ENCODE assay signal across 16 cellular contexts in the genomic region with DNA sequence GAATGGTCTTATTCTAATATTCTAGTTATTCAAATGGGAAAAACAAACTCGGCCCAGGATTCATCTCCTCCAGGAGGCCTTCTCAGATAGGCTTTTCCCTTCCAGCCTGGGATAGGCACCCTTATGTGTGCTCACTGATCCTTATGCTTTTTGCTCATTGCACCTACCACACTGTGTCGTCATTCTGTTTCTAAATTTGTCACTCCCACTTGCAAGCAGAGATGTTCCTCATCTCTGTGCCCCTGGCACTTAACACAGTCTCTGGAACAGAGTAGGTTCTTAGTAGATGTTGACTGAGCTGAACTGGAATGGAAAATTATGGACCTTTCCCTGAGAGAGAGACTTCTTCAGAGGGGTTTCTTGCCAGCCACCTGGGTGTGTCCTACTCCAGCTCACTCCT. TPM values are rescaled to one million over a fixed set of nuclear protein-coding genes. Genes with fewer than 3 reads are reported as not detected.
A peak's percentile ranks its signal among the peaks of the same experiment; 100 is the strongest.
DNase-seq lines count a peak whose midpoint lies in the region; ATAC-seq and TF ChIP-seq lines count a peak whose summit lies in the region.
"Had no signal": no experiment of that assay in that cellular context is flagged by ENCODE, and none has a peak within 500 bp of the region (broad histone marks: within the 10 kb centered on the region; RNA-seq: fewer than 3 reads in every experiment).

No MANE protein-coding gene starts in this region.

- peak in 1 of 2 donors; percentile 36 for DNase-seq in activated T-cell treated with anti-CD3 and anti-CD28 coated beads, Interleukin-2, amount 50 U/mL, for 72 hours
- no peak for DNase-seq in activated T-cell treated with anti-CD3 and anti-CD28 coated beads, Interleukin-2, amount 50 U/mL, for 1 hour
- DNase-seq in OCI-LY7 (ENCODE audit: low spot score), result no peak
- no peak for DNase-seq in central memory CD8-positive, alpha-beta T cell (ENCODE audit: low spot score in 2 of 2)
- DNase-seq in chondrocyte (ENCODE audit: low spot score), result no peak
- no peak for DNase-seq in epidermal melanocyte (ENCODE audit: insufficient read length, low spot score)
- DNase-seq: activated CD4-positive, CD25-positive, alpha-beta regulatory T cell; activated effector memory CD4-positive, alpha-beta T cell treated with anti-CD3 and anti-CD28 coated beads, Interleukin-2, amount 50 U/mL, for 16 hours; H9; hypothalamus; NCI-H1092 treated with DMSO at 0.1 percent for 48 hours; NCI-H446 treated with DMSO at 0.1 percent for 48 hours; uterus had no signal

- no peak overlapping the region for H3K4me2 ChIP-seq in OCI-LY7 (ENCODE audit: low read length)

- CTCF ChIA-PET in OCI-LY7 (lab: Charles Lee; ENCODE audit: unreplicated experiment), result interaction anchor here (1.0 kb wide), 1 partner anchor 19 kb away, joined by 3 read pairs; a partner anchor contains a TSS

- intact Hi-C loops in OCI-LY7 (cut with micrococcal nuclease; ENCODE audit: unreplicated experiment), result no loop called here

- H2AFZ ChIP-seq in OCI-LY7 (ENCODE audit: low read length), result peak overlapping the region; percentile 61; the same call in 1 of the 2 replicates

- H3K27ac ChIP-seq in OCI-LY7 (ENCODE audit: low read depth, low read length, poor library complexity, severe bottlenecking), result no peak overlapping the region
- H3K27ac ChIP-seq: uterus had no signal

- H3K4me3 Mint-ChIP-seq in activated T-cell treated with anti-CD3 and anti-CD28 coated beads, Interleukin-2, amount 50 U/mL, for 72 hours, result peak overlapping the region; percentile 79 to 93
- H3K4me3 Mint-ChIP-seq in central memory CD8-positive, alpha-beta T cell, result peak overlapping the region; percentile 67
- peak overlapping the region; percentile 69 for H3K4me3 Mint-ChIP-seq in stimulated activated naive CD8-positive, alpha-beta T cell treated with anti-CD3 and anti-CD28 coated beads, Interleukin-15, Interleukin-2, amounts not matched to agents 100 ng/mL and 50 ng/mL, for 24 hours
- H3K4me3 Mint-ChIP-seq in chondrocyte (ENCODE audit: unreplicated experiment), result no peak overlapping the region

- H3K9me3 ChIP-seq in OCI-LY7 (ENCODE audit: low read length), result no peaks in the 10 kb centered on the region
- H3K9me3 ChIP-seq: uterus had no signal

- peaks cover 12 to 18% of the 10 kb centered on the region in 2 donors for H3K36me3 Mint-ChIP-seq in activated T-cell treated with anti-CD3 and anti-CD28 coated beads, Interleukin-2, amount 50 U/mL, for 72 hours (ENCODE audit: insufficient read depth in 2 of 2)
- peaks cover 11% of the 10 kb centered on the region for H3K36me3 Mint-ChIP-seq in central memory CD8-positive, alpha-beta T cell (ENCODE audit: insufficient read depth)
- peaks cover 6% of the 10 kb centered on the region for H3K36me3 Mint-ChIP-seq in stimulated activated naive CD8-positive, alpha-beta T cell treated with anti-CD3 and anti-CD28 coated beads, Interleukin-15, Interleukin-2, amounts not matched to agents 100 ng/mL and 50 ng/mL, for 24 hours (ENCODE audit: low read depth)
- H3K36me3 Mint-ChIP-seq in chondrocyte (ENCODE audit: low read depth), result peaks cover 2% of the 10 kb centered on the region

- peak; percentile 68 to 76 for ATAC-seq in activated T-cell treated with anti-CD3 and anti-CD28 coated beads, Interleukin-2, amount 50 U/mL, for 72 hours (replicated peaks in 1 of 2)
- ATAC-seq in central memory CD8-positive, alpha-beta T cell (replicated peaks; ENCODE audit: extremely low read depth, poor library complexity, severe bottlenecking), result no peak
- ATAC-seq in HG02884 (IDR thresholded peaks at IDR 0.05; ENCODE audit: unreplicated experiment), result no peak

- H3K9me2 ChIP-seq in OCI-LY7 (ENCODE audit: insufficient read depth, low read length), result no peaks in the 10 kb centered on the region

- H3K79me2 ChIP-seq in OCI-LY7 (ENCODE audit: insufficient read depth, low read depth, low read length), result no peaks in the 10 kb centered on the region

- H4K20me1 ChIP-seq in OCI-LY7 (ENCODE audit: insufficient read depth, low read length), result no peaks in the 10 kb centered on the region

- H3K4me1 ChIP-seq in OCI-LY7 (ENCODE audit: insufficient read depth, low read length, poor library complexity, severe bottlenecking), result peaks cover 9% of the 10 kb centered on the region
- H3K4me1 ChIP-seq: uterus had no signal

- no peak for TF ChIP-seq CTCF in OCI-LY7 (conservative IDR thresholded peaks at IDR 0.05; ENCODE audit: low read length)
- no peak for TF ChIP-seq CTCF in chondrocyte (IDR thresholded peaks at IDR 0.05)

- no TSS peak for BruUV-seq in OCI-LY7 (replicated peaks; lab: Mats Ljungman, UMichigan)

- no peak overlapping the region for H3K4me3 ChIP-seq in OCI-LY7 (ENCODE audit: low read depth, low read length, poor library complexity, severe bottlenecking)
- H3K4me3 ChIP-seq: lung, uterus had no signal

- H3K9me3 Mint-ChIP-seq in activated T-cell treated with anti-CD3 and anti-CD28 coated beads, Interleukin-2, amount 50 U/mL, for 72 hours, result peaks cover 5% of the 10 kb centered on the region in 2 donors
- H3K9me3 Mint-ChIP-seq in central memory CD8-positive, alpha-beta T cell, result peaks cover 35% of the 10 kb centered on the region
- H3K9me3 Mint-ChIP-seq in stimulated activated naive CD8-positive, alpha-beta T cell treated with anti-CD3 and anti-CD28 coated beads, Interleukin-15, Interleukin-2, amounts not matched to agents 100 ng/mL and 50 ng/mL, for 24 hours, result peaks cover 6% of the 10 kb centered on the region
- H3K9me3 Mint-ChIP-seq in chondrocyte (ENCODE audit: low read depth), result no peaks in the 10 kb centered on the region

- no peaks in the 10 kb centered on the region for H3K36me3 ChIP-seq in OCI-LY7 (ENCODE audit: insufficient read depth, low read length)
- H3K36me3 ChIP-seq: uterus had no signal

- no peaks in the 10 kb centered on the region for H3K27me3 Mint-ChIP-seq in activated T-cell treated with anti-CD3 and anti-CD28 coated beads, Interleukin-2, amount 50 U/mL, for 72 hours (ENCODE audit: low read depth)
- no peaks in the 10 kb centered on the region for H3K27me3 Mint-ChIP-seq in central memory CD8-positive, alpha-beta T cell
- no peaks in the 10 kb centered on the region for H3K27me3 Mint-ChIP-seq in stimulated activated naive CD8-positive, alpha-beta T cell treated with anti-CD3 and anti-CD28 coated beads, Interleukin-15, Interleukin-2, amounts not matched to agents 100 ng/mL and 50 ng/mL, for 24 hours
- H3K27me3 Mint-ChIP-seq in chondrocyte (ENCODE audit: low read depth), result peaks cover 36% of the 10 kb centered on the region

- peaks cover 76% of the 10 kb centered on the region for H3K4me1 Mint-ChIP-seq in activated T-cell treated with anti-CD3 and anti-CD28 coated beads, Interleukin-2, amount 50 U/mL, for 72 hours (ENCODE audit: low read depth)
- H3K4me1 Mint-ChIP-seq in central memory CD8-positive, alpha-beta T cell, result peaks cover 77% of the 10 kb centered on the region
- H3K4me1 Mint-ChIP-seq in stimulated activated naive CD8-positive, alpha-beta T cell treated with anti-CD3 and anti-CD28 coated beads, Interleukin-15, Interleukin-2, amounts not matched to agents 100 ng/mL and 50 ng/mL, for 24 hours (ENCODE audit: low read depth), result peaks cover 94% of the 10 kb centered on the region
- H3K4me1 Mint-ChIP-seq in chondrocyte (ENCODE audit: low read depth), result peaks cover 11% of the 10 kb centered on the region

- POLR2A ChIA-PET in OCI-LY7 (lab: Charles Lee), result interaction anchor here (1.1 to 1.3 kb wide), 2 partner anchors 10 to 23 kb away, joined by 3 read pairs; no protein-coding TSS in a partner anchor

- peak overlapping the region; percentile 97 for H3K27ac Mint-ChIP-seq in activated T-cell treated with anti-CD3 and anti-CD28 coated beads, Interleukin-2, amount 50 U/mL, for 72 hours
- H3K27ac Mint-ChIP-seq in central memory CD8-positive, alpha-beta T cell (ENCODE audit: low read depth), result peak overlapping the region; percentile 87
- peak overlapping the region; percentile 88 for H3K27ac Mint-ChIP-seq in stimulated activated naive CD8-positive, alpha-beta T cell treated with anti-CD3 and anti-CD28 coated beads, Interleukin-15, Interleukin-2, amounts not matched to agents 100 ng/mL and 50 ng/mL, for 24 hours
- no peak overlapping the region for H3K27ac Mint-ChIP-seq in chondrocyte (ENCODE audit: unreplicated experiment)

RNA-seq across cellular contexts. Expression of a gene that starts 18.7 kb away (rescaled TPM):
- total RNA-seq in activated T-cell treated with anti-CD3 and anti-CD28 coated beads, Interleukin-2, amount 50 U/mL, for 72 hours, result 100 to 1,000 TPM; 127 to 134 TPM
- 65.2 and 69.1 TPM in 2 replicates for total RNA-seq in OCI-LY7 (2014; rRNA removed; shearing (Covaris generic))
- 92.8 and 126 TPM in 2 replicates for total RNA-seq in OCI-LY7 (2022)
- total RNA-seq in chondrocyte, result 41.2 to 58.5 TPM (median 45.4 TPM) in 3 replicates

RNA-seq across cellular contexts. Expression of a gene that starts 28.9 kb away (rescaled TPM):
- total RNA-seq in activated T-cell treated with anti-CD3 and anti-CD28 coated beads, Interleukin-2, amount 50 U/mL, for 72 hours, result 10 to 100 TPM; 50.8 to 52.9 TPM
- 1.1 and 4.8 TPM in 2 replicates for total RNA-seq in OCI-LY7 (2014; rRNA removed; shearing (Covaris generic))
- total RNA-seq in OCI-LY7 (2022), result 8.6 and 8.8 TPM in 2 replicates
- not detected in 3 replicates for total RNA-seq in chondrocyte

RNA-seq across cellular contexts. Expression of a gene that starts 29.1 kb away (rescaled TPM):
- total RNA-seq in activated T-cell treated with anti-CD3 and anti-CD28 coated beads, Interleukin-2, amount 50 U/mL, for 72 hours, result 1,000 to 10,000 TPM; 5,611 to 6,275 TPM
- total RNA-seq in OCI-LY7 (2014; rRNA removed; shearing (Covaris generic)), result 1,738 and 1,761 TPM in 2 replicates
- total RNA-seq in OCI-LY7 (2022), result 1,161 and 1,369 TPM in 2 replicates
- total RNA-seq in chondrocyte, result 496 to 595 TPM (median 582 TPM) in 3 replicates

RNA-seq across cellular contexts. Expression of a gene that starts 54.1 kb away (rescaled TPM):
- total RNA-seq in activated T-cell treated with anti-CD3 and anti-CD28 coated beads, Interleukin-2, amount 50 U/mL, for 72 hours, result 10 to 100 TPM; 86.1 to 92.9 TPM
- total RNA-seq in OCI-LY7 (2014; rRNA removed; shearing (Covaris generic)), result 9.8 and 16.3 TPM in 2 replicates
- total RNA-seq in OCI-LY7 (2022) (29.1 and 33.7 TPM in 2 replicates), chondrocyte (9.7 to 16.6 TPM (median 12.9 TPM) in 3 replicates)

Comparison
In these comparisons a context has a peak if more than half of its experiments do, and no peak if none do; other contexts are left out.
1. ATAC-seq: peak in activated T-cell treated with anti-CD3 and anti-CD28 coated beads, Interleukin-2, amount 50 U/mL, for 72 hours (2 of 2); none in central memory CD8-positive, alpha-beta T cell (single experiment) and HG02884 (single experiment).
2. RNA of a gene that starts 28.9 kb away (total RNA-seq): 50.8 to 52.9 TPM in activated T-cell treated with anti-CD3 and anti-CD28 coated beads, Interleukin-2, amount 50 U/mL, for 72 hours; 1.1 to 8.8 TPM in OCI-LY7 and not detected in chondrocyte; every median in the first group is over 4 times any median in the second.